In genomic region chr3:54046677-54047214, GRCh38 we compare ENCODE assay signal across 15 cellular contexts.
A peak's percentile ranks its signal among the peaks of the same experiment; 100 is the strongest.
DNase-seq lines count a peak whose midpoint lies in the region; ATAC-seq and TF ChIP-seq lines count a peak whose summit lies in the region.
"Had no signal": no experiment of that assay in that cellular context is flagged by ENCODE, and none has a peak within 500 bp of the region (broad histone marks: within the 10 kb centered on the region; RNA-seq: fewer than 3 reads in every experiment).

No MANE protein-coding gene starts in this region.

- H3K27ac ChIP-seq in esophagus muscularis mucosa (replicated peaks in 1 of 4): no peak overlapping the region
- no peak overlapping the region for H3K27ac ChIP-seq in vagina

- no peak for TF ChIP-seq POLR2A in esophagus muscularis mucosa (IDR thresholded peaks at IDR 0.05; ENCODE audit: low read depth)
- TF ChIP-seq POLR2A in vagina (IDR thresholded peaks at IDR 0.05): no peak

- CTCF ChIA-PET in BJ (lab: Yijun Ruan, JAX): no interaction called here

- DNase-seq in BJ (ENCODE audit: low read depth): peak; percentile 0
- DNase-seq in NCI-H2196 treated with DMSO at 0.1 percent for 48 hours (lab: John Stamatoyannopoulos, UW; ENCODE audit: unreplicated experiment): peak; percentile 50
- DNase-seq in cardiac fibroblast (ENCODE audit: low read depth in 2 of 2): peak; percentile 67 to 97
- DNase-seq in mucosa of gallbladder (ENCODE audit: low spot score): peak; percentile 16
- no peak for DNase-seq in esophagus muscularis mucosa (ENCODE audit: extremely low spot score)
- DNase-seq in vagina (ENCODE audit: extremely low spot score in 2 of 2): no peak
- DNase-seq in RPMI8226: no peak
- DNase-seq: activated CD4-positive, alpha-beta memory T cell treated with anti-CD3 and anti-CD28 coated beads, Interleukin-2, amount 10 ng/mL, durations not matched to agents 7 days and 5 days; activated effector memory CD4-positive, alpha-beta T cell treated with Interleukin-2 at 50 U/mL for 16 hours; H9; NCI-H1105 treated with DMSO at 0.1 percent for 48 hours; NCI-H524 treated with DMSO at 0.1 percent for 48 hours; posterior cingulate gyrus; Right ventricle myocardium superior had no signal

- TF ChIP-seq EP300 in esophagus muscularis mucosa (IDR thresholded peaks at IDR 0.05): no peak

- POLR2A ChIA-PET in BJ (lab: Charles Lee): no interaction called here

- H3K4me1 ChIP-seq in esophagus muscularis mucosa: peaks cover 0 to 4% (median 0%) of the 10 kb centered on the region in 4 donors
- peaks cover 4% of the 10 kb centered on the region for H3K4me1 ChIP-seq in vagina

- H3K36me3 ChIP-seq in BJ (ENCODE audit: control insufficient read depth, insufficient read depth, low read length) (no peaks in the 10 kb centered on the region), esophagus muscularis mucosa (no peaks in the 10 kb centered on the region), vagina (no peaks in the 10 kb centered on the region)

- intact Hi-C loops in esophagus muscularis mucosa (cut with DNase I) (no loop called here), vagina (cut with DNase I) (no loop called here)

- H3K4me3 ChIP-seq in BJ (ENCODE audit: low read depth, low read length): no peak overlapping the region
- H3K4me3 ChIP-seq in cardiac fibroblast (replicated peaks in 1 of 2; ENCODE audit: low read depth in 2 of 2, low read length in 2 of 2): no peak overlapping the region
- no peak overlapping the region for H3K4me3 ChIP-seq in esophagus muscularis mucosa
- H3K4me3 ChIP-seq in vagina: no peak overlapping the region

- H3K9me3 ChIP-seq in esophagus muscularis mucosa: no peaks in the 10 kb centered on the region
- no peaks in the 10 kb centered on the region for H3K9me3 ChIP-seq in vagina

- no peaks in the 10 kb centered on the region for H3K27me3 ChIP-seq in BJ (ENCODE audit: control insufficient read depth, insufficient read depth, low read length)
- H3K27me3 ChIP-seq in esophagus muscularis mucosa: no peaks in the 10 kb centered on the region
- H3K27me3 ChIP-seq in vagina: no peaks in the 10 kb centered on the region

- no peak for TF ChIP-seq CTCF in BJ (IDR thresholded peaks at IDR 0.05; ENCODE audit: insufficient read depth, low read depth, low read length)
- TF ChIP-seq CTCF in cardiac fibroblast (IDR thresholded peaks at IDR 0.05; ENCODE audit: low read depth, low read length): no peak
- TF ChIP-seq CTCF in esophagus muscularis mucosa (IDR thresholded peaks at IDR 0.05): no peak
- no peak for TF ChIP-seq CTCF in vagina (IDR thresholded peaks at IDR 0.05)

- ATAC-seq in GM19467 (IDR thresholded peaks at IDR 0.05; ENCODE audit: unreplicated experiment): no peak

Comparison
In these comparisons a context has a peak if more than half of its experiments do, and no peak if none do; other contexts are left out.
1. DNase-seq: peak in BJ (single experiment), NCI-H2196 treated with DMSO at 0.1 percent for 48 hours (single experiment), cardiac fibroblast (2 of 2) and mucosa of gallbladder (single experiment); none in esophagus muscularis mucosa (single experiment), vagina (0 of 2) and RPMI8226 (single experiment).